Comparison of ENCODE assay signal across 16 cellular contexts in the genomic region with DNA sequence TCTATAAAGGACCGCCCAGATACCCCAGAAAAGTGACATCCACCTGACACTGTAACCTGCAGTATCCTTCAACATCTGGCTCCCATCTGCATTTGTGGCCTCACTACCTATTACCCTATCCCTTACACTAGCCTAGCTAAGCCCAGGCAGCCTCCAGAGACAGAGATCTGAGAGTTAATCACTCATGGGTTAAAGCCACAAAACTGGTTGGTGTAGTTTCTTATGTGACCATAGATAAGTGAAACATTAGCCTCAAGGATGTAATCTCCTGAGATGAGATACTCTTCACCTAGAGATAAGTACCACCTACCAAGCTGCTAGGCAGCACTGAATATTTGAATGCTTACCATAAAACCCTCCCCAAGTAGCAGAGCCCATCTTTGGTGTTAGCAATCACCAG. TPM values are rescaled to one million over a fixed set of nuclear protein-coding genes. Genes with fewer than 3 reads are reported as not detected.
DNase-seq lines count a peak whose midpoint lies in the region; ATAC-seq, FAIRE-seq and TF ChIP-seq lines count a peak whose summit lies in the region.
"Had no signal": no experiment of that assay in that cellular context is flagged by ENCODE, and none has a peak within 500 bp of the region (broad histone marks: within the 10 kb centered on the region; RNA-seq: fewer than 3 reads in every experiment).

No MANE protein-coding gene starts in this region.

- H3K9me3 Mint-ChIP-seq in CD4-positive, alpha-beta memory T cell, result peaks cover 0 to 7% (median 2%) of the 10 kb centered on the region in 8 donors

- H3K27me3 ChIP-seq in CD4-positive, alpha-beta memory T cell (ENCODE audit: insufficient read depth, low read length), result no peaks in the 10 kb centered on the region

- H3K36me3 Mint-ChIP-seq in CD4-positive, alpha-beta memory T cell, result no peaks in the 10 kb centered on the region
- H3K36me3 Mint-ChIP-seq: naive thymus-derived CD4-positive, alpha-beta T cell had no signal

- H3K4me3 ChIP-seq in CD4-positive, alpha-beta memory T cell (ENCODE audit: low read length in 2 of 2), result no peak overlapping the region
- H3K4me3 ChIP-seq: SJSA1 had no signal

- intact Hi-C loops in CD4-positive, alpha-beta memory T cell (cut with micrococcal nuclease), result no loop called here

- H3K27ac ChIP-seq in CD4-positive, alpha-beta memory T cell (ENCODE audit: low read depth, low read length), result no peak overlapping the region
- H3K27ac ChIP-seq: HL-60, SJSA1 had no signal

- H3K4me1 ChIP-seq in CD4-positive, alpha-beta memory T cell (ENCODE audit: insufficient read depth, low read length), result no peaks in the 10 kb centered on the region
- H3K4me1 ChIP-seq: SJSA1 had no signal

- FAIRE-seq in H54 (lab: Jason Lieb, UNC), result no peak
- FAIRE-seq: endothelial cell of umbilical vein had no signal

- H3K36me3 ChIP-seq in CD4-positive, alpha-beta memory T cell (ENCODE audit: insufficient read depth, low read length), result no peaks in the 10 kb centered on the region
- H3K36me3 ChIP-seq: SJSA1 had no signal

- no peaks in the 10 kb centered on the region for H3K27me3 Mint-ChIP-seq in CD4-positive, alpha-beta memory T cell

- no peak overlapping the region for H3K4me3 Mint-ChIP-seq in CD4-positive, alpha-beta memory T cell
- H3K4me3 Mint-ChIP-seq: naive thymus-derived CD4-positive, alpha-beta T cell had no signal

- TF ChIP-seq POLR2A in H54 (IDR thresholded peaks at IDR 0.05; ENCODE audit: low read depth, low read length), result no peak

- ATAC-seq in GM19452 (IDR thresholded peaks at IDR 0.05; ENCODE audit: unreplicated experiment) (peak; percentile 97), HG02970 (IDR thresholded peaks at IDR 0.05; ENCODE audit: low FRiP score, unreplicated experiment) (peak; percentile 74)
- ATAC-seq: naive thymus-derived CD4-positive, alpha-beta T cell had no signal

- no peaks in the 10 kb centered on the region for H3K9me3 ChIP-seq in CD4-positive, alpha-beta memory T cell (ENCODE audit: control insufficient read depth in 1 of 2, low read length in 2 of 2)
- H3K9me3 ChIP-seq: SJSA1 had no signal

- CTCF ChIA-PET in CD4-positive, alpha-beta memory T cell (lab: Charles Lee; ENCODE audit: partially characterized antibody), result no interaction called here

- H3K4me1 Mint-ChIP-seq in CD4-positive, alpha-beta memory T cell, result no peaks in the 10 kb centered on the region
- H3K4me1 Mint-ChIP-seq: naive thymus-derived CD4-positive, alpha-beta T cell had no signal

- H3K27ac Mint-ChIP-seq in CD4-positive, alpha-beta memory T cell, result no peak overlapping the region
- H3K27ac Mint-ChIP-seq: naive thymus-derived CD4-positive, alpha-beta T cell had no signal

- POLR2A ChIA-PET in CD4-positive, alpha-beta memory T cell (lab: Charles Lee; ENCODE audit: partially characterized antibody), result no interaction called here

- DNase-seq in ELF-1 (ENCODE audit: low read depth, low spot score) (peak; percentile 23), NCI-H2029 (lab: John Stamatoyannopoulos, UW) (peak; percentile 79), occipital lobe (lab: John Stamatoyannopoulos, UW) (no peak), GF-D8 (lab: John Stamatoyannopoulos, UW) (no peak), H54 (ENCODE audit: insufficient read length, low spot score) (no peak)
- DNase-seq in CD4-positive, alpha-beta memory T cell, result no peak
- DNase-seq: activated CD4-positive, alpha-beta T cell treated with anti-CD3 and anti-CD28 coated beads, Interleukin-2, amount 50 U/mL, for 48 hours; amygdala; GDM1; naive thymus-derived CD4-positive, alpha-beta T cell; NCI-H1436 had no signal

RNA-seq across cellular contexts. Expression of a gene that starts 35.4 kb away (rescaled TPM):
- 39.0 TPM for total RNA-seq in occipital lobe
- total RNA-seq in CD4-positive, alpha-beta memory T cell, result not detected
- not detected for polyA plus RNA-seq in CD4-positive, alpha-beta memory T cell
- total RNA-seq: SJSA1 had no signal
- polyA plus RNA-seq: naive thymus-derived CD4-positive, alpha-beta T cell had no signal

Comparison
In these comparisons a context has a peak if more than half of its experiments do, and no peak if none do; other contexts are left out.
1. DNase-seq: peak in ELF-1 (single experiment) and NCI-H2029 (single experiment); none in occipital lobe (single experiment), CD4-positive, alpha-beta memory T cell (0 of 5), GF-D8 (single experiment) and H54 (single experiment).
2. RNA of a gene that starts 35.4 kb away (total RNA-seq): 39.0 TPM in occipital lobe (single experiment); not detected in CD4-positive, alpha-beta memory T cell; every median in the first group is over 10 times any median in the second.